In the genomic region with DNA sequence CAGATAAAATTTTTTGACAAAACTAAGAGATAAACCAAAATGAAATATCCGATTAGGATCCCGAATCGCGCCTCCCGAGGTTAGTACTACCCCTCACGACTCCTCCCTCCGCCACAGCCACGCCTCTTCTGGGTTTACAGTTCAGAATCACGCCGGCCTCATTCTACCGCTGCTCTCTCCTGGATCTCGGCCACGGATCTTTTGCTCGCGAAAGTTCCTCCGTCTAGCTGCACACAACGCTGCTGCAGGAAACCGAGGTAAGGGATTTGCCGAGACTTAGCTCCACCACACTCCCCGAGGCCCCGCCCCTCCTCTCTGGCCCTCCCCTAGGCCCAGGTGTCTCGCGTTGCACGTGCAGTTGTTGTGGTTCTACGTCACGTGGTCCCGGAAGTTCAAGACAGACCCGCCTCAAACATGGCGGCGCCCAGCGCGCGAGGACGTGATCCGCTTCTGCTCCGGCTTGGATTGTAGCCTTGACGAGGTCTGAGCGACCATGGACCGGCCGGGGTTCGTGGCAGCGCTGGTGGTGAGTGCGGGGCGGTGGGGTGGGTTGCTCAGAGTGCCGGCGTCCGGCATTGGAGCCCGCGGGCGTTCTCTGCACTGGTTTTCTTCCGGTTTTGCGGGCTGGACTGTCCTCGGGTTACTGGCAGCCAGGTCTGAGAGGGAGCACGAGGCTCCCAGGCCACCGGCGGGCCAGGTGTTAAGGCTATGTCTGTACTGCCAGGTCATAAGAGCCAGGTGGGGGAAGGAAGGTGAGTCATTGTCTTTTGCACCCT, we compare ENCODE assay signal across 8 cellular contexts. TPM values are rescaled to one million over a fixed set of nuclear protein-coding genes. Genes with fewer than 3 reads are reported as not detected.
DNase-seq lines count a peak whose midpoint lies in the region; ATAC-seq and TF ChIP-seq lines count a peak whose summit lies in the region.

A gene with protein sequence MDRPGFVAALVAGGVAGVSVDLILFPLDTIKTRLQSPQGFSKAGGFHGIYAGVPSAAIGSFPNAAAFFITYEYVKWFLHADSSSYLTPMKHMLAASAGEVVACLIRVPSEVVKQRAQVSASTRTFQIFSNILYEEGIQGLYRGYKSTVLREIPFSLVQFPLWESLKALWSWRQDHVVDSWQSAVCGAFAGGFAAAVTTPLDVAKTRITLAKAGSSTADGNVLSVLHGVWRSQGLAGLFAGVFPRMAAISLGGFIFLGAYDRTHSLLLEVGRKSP (plus strand): TSS at position 400 of the 776 bp plus-strand sequence. CDS start 94 bp downstream, at position 494.

- POLR2A ChIA-PET in activated CD4-positive, alpha-beta T cell treated with anti-CD3 and anti-CD28 coated beads for 36 hours (lab: Charles Lee): no interaction called here

- no peaks in the 10 kb centered on the region for H3K27me3 Mint-ChIP-seq in activated CD4-positive, alpha-beta T cell treated with anti-CD3 and anti-CD28 coated beads for 36 hours

- H3K27ac Mint-ChIP-seq in activated CD4-positive, alpha-beta T cell treated with anti-CD3 and anti-CD28 coated beads for 36 hours: peak within 1 kb of the TSS; percentile 92

- peak within 1 kb of the TSS; percentile 86 for H3K4me3 Mint-ChIP-seq in activated CD4-positive, alpha-beta T cell treated with anti-CD3 and anti-CD28 coated beads for 36 hours

- intact Hi-C loops in activated CD4-positive, alpha-beta T cell treated with anti-CD3 and anti-CD28 coated beads for 36 hours (cut with DNase I, micrococcal nuclease): loop anchor here (1.0 to 5.0 kb wide), 8 partner anchors 82 to 1432 kb away; partner anchors contain the start of genes KBTBD8 (in 2 of the 2), LRIG1 (in 1 of the 2) and SUCLG2 (in 1 of the 2)

- TF ChIP-seq CTCF in choroid plexus epithelial cell (conservative IDR thresholded peaks at IDR 0.05; ENCODE audit: low read depth, low read length): peak; percentile 14

- H3K36me3 Mint-ChIP-seq in activated CD4-positive, alpha-beta T cell treated with anti-CD3 and anti-CD28 coated beads for 36 hours (ENCODE audit: low read depth): peaks cover 35% of the 10 kb centered on the region

- CTCF ChIA-PET in activated CD4-positive, alpha-beta T cell treated with anti-CD3 and anti-CD28 coated beads for 36 hours (lab: Charles Lee): no interaction called here

- peaks cover 11% of the 10 kb centered on the region for H3K9me3 Mint-ChIP-seq in activated CD4-positive, alpha-beta T cell treated with anti-CD3 and anti-CD28 coated beads for 36 hours (ENCODE audit: low read depth)

- peaks cover 48% of the 10 kb centered on the region for H3K4me1 Mint-ChIP-seq in activated CD4-positive, alpha-beta T cell treated with anti-CD3 and anti-CD28 coated beads for 36 hours

- peak within 1 kb of the TSS; percentile 87 for H3K4me3 ChIP-seq in choroid plexus epithelial cell (ENCODE audit: low read depth, low read length)

- peak; percentile 98 for ATAC-seq in HG03442 (IDR thresholded peaks at IDR 0.05; ENCODE audit: unreplicated experiment)
- peak; percentile 96 for ATAC-seq in activated CD4-positive, alpha-beta T cell treated with anti-CD3 and anti-CD28 coated beads for 36 hours

- DNase-seq in Ammon's horn (ENCODE audit: low spot score) (peak; percentile 96), GM19238 (ENCODE audit: insufficient read length, low spot score) (peak; percentile 95), NCI-H524 (lab: John Stamatoyannopoulos, UW) (peak; percentile 91 to 97), choroid plexus epithelial cell (ENCODE audit: low read depth) (peak; percentile 98), kidney glomerular epithelial cell (lab: John Stamatoyannopoulos, UW) (peak; percentile 95)
- DNase-seq in activated CD4-positive, alpha-beta T cell treated with anti-CD3 and anti-CD28 coated beads for 36 hours: peak; percentile 99
- peak; percentile 92 to 93 for DNase-seq in stimulated activated CD4-positive, alpha-beta T cell treated with anti-CD3 and anti-CD28 coated beads, Interleukin-1b, Interleukin-23, amount 100 ng/mL, for 1 hour (ENCODE audit: low read depth in 2 of 2)

RNA-seq across cellular contexts. Expression of the gene that starts here (rescaled TPM):
- total RNA-seq in activated CD4-positive, alpha-beta T cell treated with anti-CD3 and anti-CD28 coated beads for 36 hours: 10 to 100 TPM; 14.2 to 22.7 TPM

Comparison
In these comparisons a context has a peak if more than half of its experiments do, and no peak if none do; other contexts are left out.
1. Peak in every context shown above with its lines: DNase-seq, ATAC-seq and H3K4me3 ChIP-seq.